ENCODE assay signal across 1 cellular context in the genomic region with DNA sequence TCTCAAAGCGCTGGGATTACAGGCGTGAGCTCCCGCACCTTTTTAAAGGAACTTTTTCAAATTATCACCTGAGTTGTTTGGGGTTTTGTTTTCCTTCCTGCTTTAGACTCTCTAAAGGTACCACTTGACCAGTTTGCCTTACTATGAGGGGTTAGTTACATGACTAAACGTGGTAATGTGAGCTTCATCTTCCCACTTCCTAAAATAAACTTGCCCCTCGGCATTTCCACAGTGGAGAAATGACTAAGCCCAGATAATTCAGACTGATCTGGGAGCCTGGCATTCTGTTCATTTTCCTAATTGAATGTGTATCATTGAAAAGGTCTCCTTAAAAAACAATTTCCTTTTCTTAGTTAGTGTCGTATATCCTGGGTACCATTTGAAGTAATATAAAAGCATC.
TF ChIP-seq lines count a peak whose summit lies in the region.

No MANE protein-coding gene starts in this region.

TF ChIP-seq in IMR-90, 13 proteins besides CTCF, POLR2A, EP300 and RAD21:
- TF ChIP-seq RFX5 (IDR thresholded peaks at IDR 0.05; ENCODE audit: low read depth, low read length), result no peak
- TF ChIP-seq MAZ (IDR thresholded peaks at IDR 0.05; ENCODE audit: borderline replicate concordance, low read depth, low read length), result no peak
- TF ChIP-seq BHLHE40 (IDR thresholded peaks at IDR 0.05; ENCODE audit: low read depth, low read length), result no peak
- TF ChIP-seq FOS (IDR thresholded peaks at IDR 0.05; ENCODE audit: low read depth, low read length), result no peak
- no peak for TF ChIP-seq NFE2L2 (IDR thresholded peaks at IDR 0.05; ENCODE audit: low read depth, low read length)
- TF ChIP-seq MAFK (IDR thresholded peaks at IDR 0.05; ENCODE audit: low read depth, low read length), result no peak
